ENCODE assay signal across 18 cellular contexts in the genomic region with DNA sequence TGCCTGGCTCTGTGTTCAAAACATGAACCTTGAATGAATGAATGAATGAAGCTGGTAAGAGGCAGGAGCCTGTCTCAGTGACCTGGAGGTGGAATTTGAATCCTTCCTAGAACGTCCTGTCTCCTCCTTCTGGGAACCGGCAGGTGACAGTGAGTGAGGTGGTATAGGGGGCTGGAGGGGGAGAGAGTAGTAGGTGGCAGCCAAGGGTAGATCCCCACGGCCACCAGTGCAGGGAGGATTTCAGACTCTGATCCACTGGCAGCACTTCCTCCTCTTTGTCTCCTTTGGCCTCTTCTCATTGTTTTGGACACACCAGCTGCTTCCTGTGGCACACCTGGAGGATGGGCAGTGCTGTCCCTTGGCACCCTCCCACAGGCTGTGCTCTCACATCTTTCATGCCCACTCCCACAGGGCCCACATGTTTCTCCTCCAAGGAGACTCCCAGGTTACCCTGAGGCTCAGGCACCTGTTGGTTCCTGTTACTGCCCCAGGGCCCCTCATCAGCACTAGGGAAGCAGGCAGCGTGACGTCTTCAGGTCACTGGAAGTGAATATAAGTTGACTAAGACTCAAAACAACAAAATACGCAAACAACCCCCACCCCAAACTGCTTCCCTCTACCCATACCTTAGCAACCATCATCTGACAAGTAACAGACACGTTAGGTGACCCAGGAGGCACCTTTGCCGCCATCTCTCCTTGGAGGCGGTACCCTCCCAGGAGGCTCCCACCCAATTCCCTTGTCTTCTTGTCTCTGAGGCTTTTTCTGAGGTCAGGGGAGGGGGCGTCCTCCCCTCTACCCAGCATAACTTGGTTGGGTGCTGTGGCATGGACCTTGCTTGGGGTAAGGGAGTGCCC.
DNase-seq lines count a peak whose midpoint lies in the region; ATAC-seq, FAIRE-seq and TF ChIP-seq lines count a peak whose summit lies in the region.
"Had no signal": no experiment of that assay in that cellular context is flagged by ENCODE, and none has a peak within 500 bp of the region (broad histone marks: within the 10 kb centered on the region; RNA-seq: fewer than 3 reads in every experiment).

No MANE protein-coding gene starts in this region.

- no peak overlapping the region; the same call in 1 of the 2 replicates for H2AFZ ChIP-seq in H1 (ENCODE audit: low read length)

- no peak overlapping the region for H4K5ac ChIP-seq in H1 (ENCODE audit: insufficient read length, low read depth, low read length)

- H3K79me1 ChIP-seq in H1 (ENCODE audit: low read depth, low read length), result no peaks in the 10 kb centered on the region

- H3K23ac ChIP-seq in H1 (ENCODE audit: insufficient read length), result no peak overlapping the region

- H3K36me3 ChIP-seq in H1 (ENCODE audit: control insufficient read depth in 2 of 4, insufficient read depth in 4 of 4, low read length in 3 of 4) (no peaks in the 10 kb centered on the region), small intestine (ENCODE audit: control insufficient read depth in 2 of 2, insufficient read depth in 2 of 2, low read length in 2 of 2) (no peaks in the 10 kb centered on the region)
- H3K36me3 ChIP-seq: gastrocnemius medialis had no signal

- no peak for ATAC-seq in HG03342 (IDR thresholded peaks at IDR 0.05; ENCODE audit: unreplicated experiment)
- ATAC-seq in CD4-positive, alpha-beta T cell (ENCODE audit: poor library complexity), result no peak
- ATAC-seq: gastrocnemius medialis, left ventricle myocardium superior had no signal

- no peaks in the 10 kb centered on the region for H3K79me2 ChIP-seq in H1 (ENCODE audit: control insufficient read depth in 1 of 2, insufficient read depth in 2 of 2, low read length in 2 of 2)

- no peak for FAIRE-seq in H1 (lab: Jason Lieb, UNC)
- no peak for FAIRE-seq in small intestine (lab: Jason Lieb, UNC)
- FAIRE-seq: colon had no signal

- H3K9ac ChIP-seq in H1 (replicated peaks in 1 of 4; ENCODE audit: extremely low read depth in 1 of 4, low read depth in 3 of 4, low read length in 3 of 4), result no peak overlapping the region

- H2BK120ac ChIP-seq in H1 (replicated peaks; ENCODE audit: low read depth, low read length), result no peak overlapping the region

- peaks cover 2% of the 10 kb centered on the region for H3K9me3 Mint-ChIP-seq in Calu3 (ENCODE audit: low read depth, unreplicated experiment)
- no peaks in the 10 kb centered on the region for H3K9me3 Mint-ChIP-seq in CD4-positive, alpha-beta T cell
- H3K9me3 Mint-ChIP-seq: activated naive CD4-positive, alpha-beta T cell treated with anti-CD3 and anti-CD28 coated beads, Interleukin-2, amount 50 U/mL, for 72 hours had no signal

- no peaks in the 10 kb centered on the region for H3K36me3 Mint-ChIP-seq in Calu3 (ENCODE audit: insufficient read depth, unreplicated experiment)
- no peaks in the 10 kb centered on the region for H3K36me3 Mint-ChIP-seq in CD4-positive, alpha-beta T cell (ENCODE audit: low read depth)
- H3K36me3 Mint-ChIP-seq: activated naive CD4-positive, alpha-beta T cell treated with anti-CD3 and anti-CD28 coated beads, Interleukin-2, amount 50 U/mL, for 72 hours; WTC11 had no signal

- H3K27me3 ChIP-seq in H1 (replicated peaks in 1 of 4; ENCODE audit: control insufficient read depth in 3 of 4, extremely low read depth in 1 of 4, insufficient read depth in 3 of 4, low read length in 3 of 4) (no peaks in the 10 kb centered on the region), small intestine (ENCODE audit: control insufficient read depth in 2 of 2, insufficient read depth in 2 of 2, low read length in 2 of 2) (no peaks in the 10 kb centered on the region)
- H3K27me3 ChIP-seq in CD4-positive, alpha-beta T cell (ENCODE audit: control insufficient read depth, insufficient read depth, low read length), result no peaks in the 10 kb centered on the region
- H3K27me3 ChIP-seq: gastrocnemius medialis had no signal

- H3K4ac ChIP-seq in H1 (replicated peaks; ENCODE audit: insufficient read length, low read depth, low read length), result no peak overlapping the region

- H3K4me3 ChIP-seq in H1 (ENCODE audit: extremely low read depth in 1 of 4, insufficient read depth in 2 of 4, low read depth in 3 of 4, low read length in 4 of 4), result no peak overlapping the region
- no peak overlapping the region for H3K4me3 ChIP-seq in small intestine (ENCODE audit: low read depth in 1 of 2, low read length in 2 of 2)
- H3K4me3 ChIP-seq: gastrocnemius medialis had no signal

- H4K8ac ChIP-seq in H1 (ENCODE audit: extremely low read depth, insufficient read depth, low read length), result no peak overlapping the region

- POLR2A ChIA-PET in H1 (lab: Charles Lee; ENCODE audit: partially characterized antibody), result interaction anchor here (0.9 to 1.2 kb wide), 2 partner anchors 117 to 142 kb away, joined by 4 read pairs; no protein-coding TSS in a partner anchor
- POLR2A ChIA-PET in CD4-positive, alpha-beta T cell (lab: Charles Lee), result no interaction called here

- no peak overlapping the region for H2BK5ac ChIP-seq in H1 (ENCODE audit: low read depth, low read length)

- no peak for TF ChIP-seq RAD21 in H1 (IDR thresholded peaks at IDR 0.05 in 1 of 2, conservative IDR thresholded peaks at IDR 0.05 in 1 of 2; ENCODE audit: low read depth in 2 of 2, low read length in 2 of 2)

- peak; percentile 9 for DNase-seq in D341Med (ENCODE audit: low spot score)
- DNase-seq in NCI-H146 treated with DMSO at 0.1 percent for 48 hours (lab: John Stamatoyannopoulos, UW; ENCODE audit: unreplicated experiment), result peak; percentile 4
- DNase-seq in H1 (ENCODE audit: low read depth in 1 of 2, low spot score in 2 of 2), result no peak
- DNase-seq in posterior vena cava (ENCODE audit: low spot score), result peak; percentile 38
- no peak for DNase-seq in small intestine
- DNase-seq in Calu3, result no peak
- no peak for DNase-seq in CD4-positive, alpha-beta T cell
- DNase-seq: activated CD8-positive, alpha-beta T cell treated with anti-CD3 and anti-CD28 coated beads, Interleukin-2, amount 10 ng/mL, durations not matched to agents 7 days and 5 days; activated T-cell treated with anti-CD3 and anti-CD28 coated beads, Interleukin-2, amount 50 U/mL, for 4 hours; gastrocnemius medialis; left ventricle myocardium superior; stimulated activated CD4-positive, alpha-beta T cell treated with anti-CD3 and anti-CD28 coated beads, Interleukin-4, amount 100 ng/mL, for 4 hours; T-helper 2 cell had no signal

- no peak overlapping the region for H3K4me3 Mint-ChIP-seq in Calu3 (ENCODE audit: low read depth, unreplicated experiment)
- H3K4me3 Mint-ChIP-seq in CD4-positive, alpha-beta T cell, result no peak overlapping the region
- H3K4me3 Mint-ChIP-seq: activated CD8-positive, alpha-beta T cell treated with anti-CD3 and anti-CD28 coated beads, Interleukin-2, amount 10 ng/mL, durations not matched to agents 7 days and 5 days; activated T-cell treated with anti-CD3 and anti-CD28 coated beads, Interleukin-2, amount 50 U/mL, for 4 hours; WTC11 had no signal

- no peak overlapping the region for H2BK20ac ChIP-seq in H1 (ENCODE audit: low read length)

- no peaks in the 10 kb centered on the region for H3K23me2 ChIP-seq in H1 (ENCODE audit: low read depth, low read length)

- H3K4me1 Mint-ChIP-seq in Calu3 (ENCODE audit: low read depth, unreplicated experiment), result peaks cover 29% of the 10 kb centered on the region
- no peaks in the 10 kb centered on the region for H3K4me1 Mint-ChIP-seq in CD4-positive, alpha-beta T cell (ENCODE audit: low read depth)

- peak overlapping the region; percentile 77; the same call in 1 of the 2 replicates for H2BK12ac ChIP-seq in H1 (ENCODE audit: low read depth, low read length)

- no peak overlapping the region for H2AK5ac ChIP-seq in H1 (ENCODE audit: low read depth, low read length)

- H3K14ac ChIP-seq in H1 (ENCODE audit: insufficient read length), result no peak overlapping the region

- CTCF ChIA-PET in H1 (lab: Charles Lee; ENCODE audit: partially characterized antibody), result interaction anchor here (0.7 to 7.2 kb wide), 18 partner anchors 11 to 268 kb away, joined by 3 to 32 read pairs (median 4); no protein-coding TSS in a partner anchor
- CTCF ChIA-PET in Calu3 (lab: Charles Lee), result interaction anchor here (0.5 to 2.6 kb wide), 4 partner anchors 98 to 171 kb away, joined by 3 to 24 read pairs (median 12); no protein-coding TSS in a partner anchor
- CTCF ChIA-PET in CD4-positive, alpha-beta T cell (lab: Charles Lee), result interaction anchor here (7.9 kb wide), 1 partner anchor 97 kb away, joined by 32 read pairs; no protein-coding TSS in a partner anchor

- H3K18ac ChIP-seq in H1 (ENCODE audit: extremely low read depth, low read length), result no peak overlapping the region

- no peak for TF ChIP-seq POLR2A in H1 (IDR thresholded peaks at IDR 0.05; ENCODE audit: control extremely low read depth in 1 of 2, low read depth in 2 of 2, low read length in 2 of 2)

- no peak overlapping the region; the same call in 1 of the 2 replicates for H2BK15ac ChIP-seq in H1 (ENCODE audit: low read length)

- no peaks in the 10 kb centered on the region for H4K20me1 ChIP-seq in H1 (replicated peaks in 1 of 2; ENCODE audit: control insufficient read depth in 1 of 2, insufficient read depth in 2 of 2, low read length in 2 of 2)

- no TSS peak for BruUV-seq in Calu3 (replicated peaks; lab: Mats Ljungman, UMichigan)

- no peak overlapping the region for H3K27ac Mint-ChIP-seq in Calu3 (ENCODE audit: unreplicated experiment)
- no peak overlapping the region for H3K27ac Mint-ChIP-seq in CD4-positive, alpha-beta T cell
- H3K27ac Mint-ChIP-seq: activated CD8-positive, alpha-beta T cell treated with anti-CD3 and anti-CD28 coated beads, Interleukin-2, amount 10 ng/mL, durations not matched to agents 7 days and 5 days; activated naive CD4-positive, alpha-beta T cell treated with anti-CD3 and anti-CD28 coated beads, Interleukin-2, amount 50 U/mL, for 72 hours; WTC11 had no signal

- no peak overlapping the region for H3K56ac ChIP-seq in H1 (replicated peaks; ENCODE audit: insufficient read length, low read depth, low read length)

- H3K4me2 ChIP-seq in H1 (ENCODE audit: insufficient read depth in 1 of 2, low read depth in 2 of 2, low read length in 2 of 2), result no peak overlapping the region

- WGBS in H1 (ENCODE audit: extremely low coverage in 1 of 2, insufficient coverage in 1 of 2, insufficient read length in 1 of 2, insufficient replicate concordance in 2 of 2, low coverage in 1 of 2, low lambda C conversion rate in 2 of 2, missing lambda C conversion rate in 1 of 2), 2 experiments, result 91% methylated on average over 9 of the region's 10 CpGs; no CpG with 5 or more reads in 1 of the 2 experiments
- 72 to 78% (median 75%) methylated on average over 10 of the region's 10 CpGs for WGBS in small intestine, 3 donors

- intact Hi-C loops in posterior vena cava (cut with DNase I) (no loop called here), Calu3 (cut with micrococcal nuclease; ENCODE audit: unreplicated experiment) (loop anchor here (1.0 kb wide), 3 partner anchors 142 to 172 kb away; no protein-coding TSS in a partner anchor)
- intact Hi-C loops in CD4-positive, alpha-beta T cell (cut with DNase I, micrococcal nuclease), result no loop called here

- TF ChIP-seq CTCF in H1 (IDR thresholded peaks at IDR 0.05; ENCODE audit: control extremely low read depth in 1 of 3, insufficient read depth in 1 of 3, low read depth in 1 of 3, low read length in 3 of 3), result no peak
- TF ChIP-seq CTCF in Calu3 (IDR thresholded peaks at IDR 0.05; ENCODE audit: unreplicated experiment), result no peak
- TF ChIP-seq CTCF in CD4-positive, alpha-beta T cell (IDR thresholded peaks at IDR 0.05), result no peak

- H3K9me3 ChIP-seq in H1 (ENCODE audit: insufficient read depth in 2 of 2, low read depth in 1 of 2, low read length in 1 of 2), result no peaks in the 10 kb centered on the region
- H3K9me3 ChIP-seq in small intestine (ENCODE audit: control insufficient read depth, low read depth), result no peaks in the 10 kb centered on the region
- no peaks in the 10 kb centered on the region for H3K9me3 ChIP-seq in CD4-positive, alpha-beta T cell (ENCODE audit: control insufficient read depth, low read length)
- H3K9me3 ChIP-seq: gastrocnemius medialis had no signal

- H3K27me3 Mint-ChIP-seq in Calu3 (ENCODE audit: unreplicated experiment), result no peaks in the 10 kb centered on the region
- H3K27me3 Mint-ChIP-seq in CD4-positive, alpha-beta T cell, result no peaks in the 10 kb centered on the region

- no peak for TF ChIP-seq EP300 in H1 (IDR thresholded peaks at IDR 0.05; ENCODE audit: borderline replicate concordance in 1 of 2, low read depth in 2 of 2, low read length in 2 of 2)

- H3K27ac ChIP-seq in H1 (ENCODE audit: low read depth, low read length) (no peak overlapping the region), small intestine (ENCODE audit: low read depth in 1 of 2, low read length in 1 of 2) (no peak overlapping the region)
- no peak overlapping the region for H3K27ac ChIP-seq in CD4-positive, alpha-beta T cell (ENCODE audit: low read depth, low read length)
- H3K27ac ChIP-seq: epithelial cell of prostate, gastrocnemius medialis had no signal

- peaks cover 0 to 3% (median 0%) of the 10 kb centered on the region in 4 experiments; a peak in 1 of 7 replicates for H3K4me1 ChIP-seq in H1 (replicated peaks in 1 of 4; ENCODE audit: control insufficient read depth in 3 of 4, insufficient read depth in 4 of 4, low read length in 3 of 4)
- peaks cover 0 to 3% of the 10 kb centered on the region in 2 donors for H3K4me1 ChIP-seq in small intestine (ENCODE audit: control insufficient read depth in 2 of 2, insufficient read depth in 1 of 2, low read depth in 1 of 2, low read length in 1 of 2)
- H3K4me1 ChIP-seq: gastrocnemius medialis had no signal

- peak overlapping the region; percentile 48 for H4K91ac ChIP-seq in H1 (replicated peaks; ENCODE audit: insufficient read length, low read length)

Comparison
In these comparisons a context has a peak if more than half of its experiments do, and no peak if none do; other contexts are left out.
1. DNase-seq: peak in D341Med (single experiment), NCI-H146 treated with DMSO at 0.1 percent for 48 hours (single experiment) and posterior vena cava (single experiment); none in H1 (0 of 2), small intestine (single experiment), Calu3 (single experiment) and CD4-positive, alpha-beta T cell (0 of 10).